ENCODE assay signal across 8 cellular contexts in the genomic region with DNA sequence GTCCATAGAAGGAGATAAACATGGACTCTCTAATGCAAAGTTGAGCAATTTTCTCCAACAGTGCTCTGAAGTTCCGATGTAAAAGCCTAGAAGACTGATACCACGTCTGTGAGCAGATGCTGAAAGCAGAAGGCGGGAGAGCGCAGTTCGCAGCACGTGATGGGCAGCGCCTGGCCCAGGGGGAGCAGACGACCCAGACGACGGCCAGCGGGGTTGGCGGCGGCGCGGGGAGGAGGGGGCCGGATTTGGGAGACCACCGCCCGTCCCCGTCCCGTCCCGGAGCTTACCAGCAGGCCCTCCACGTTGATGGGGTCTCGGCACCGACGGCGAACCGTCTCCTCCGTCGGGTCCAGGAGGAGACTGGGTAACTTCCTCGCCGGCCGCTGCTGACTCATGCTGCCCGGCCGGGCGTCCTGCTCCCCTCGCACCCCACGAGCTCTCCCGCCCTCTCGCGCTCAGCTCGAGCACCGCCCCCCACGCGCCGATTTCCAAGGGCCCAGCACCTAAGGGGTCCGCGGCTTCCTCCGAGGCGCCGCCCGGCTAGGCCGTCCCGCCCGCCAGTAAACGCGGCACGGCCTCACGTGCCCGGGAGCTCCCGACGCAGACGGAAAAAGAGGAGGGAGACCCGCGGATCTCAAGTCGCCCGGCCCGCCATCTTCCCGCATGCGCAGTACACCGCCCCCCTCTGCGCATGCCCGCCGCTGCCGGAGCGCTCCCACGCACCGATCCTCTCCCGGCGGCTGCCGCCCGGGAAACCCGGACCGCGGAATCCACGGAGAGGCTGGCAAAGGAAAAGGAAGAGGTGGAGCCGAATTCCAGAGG. TPM values are rescaled to one million over a fixed set of nuclear protein-coding genes. Genes with fewer than 3 reads are reported as not detected.
A peak's percentile ranks its signal among the peaks of the same experiment; 100 is the strongest.
DNase-seq lines count a peak whose midpoint lies in the region; ATAC-seq and TF ChIP-seq lines count a peak whose summit lies in the region.

A gene with protein sequence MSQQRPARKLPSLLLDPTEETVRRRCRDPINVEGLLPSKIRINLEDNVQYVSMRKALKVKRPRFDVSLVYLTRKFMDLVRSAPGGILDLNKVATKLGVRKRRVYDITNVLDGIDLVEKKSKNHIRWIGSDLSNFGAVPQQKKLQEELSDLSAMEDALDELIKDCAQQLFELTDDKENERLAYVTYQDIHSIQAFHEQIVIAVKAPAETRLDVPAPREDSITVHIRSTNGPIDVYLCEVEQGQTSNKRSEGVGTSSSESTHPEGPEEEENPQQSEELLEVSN (minus strand): TSS at position 677 of the 822 bp plus-strand sequence. CDS start 282 bp downstream, at position 395.

- DNase-seq in GM10266 (ENCODE audit: extremely low spot score) = peak; percentile 86
- peak; percentile 50 for DNase-seq in NCI-H1436 treated with DMSO at 0.1 percent for 48 hours (lab: John Stamatoyannopoulos, UW)
- DNase-seq in T follicular helper cell (ENCODE audit: low read depth) = peak; percentile 78
- DNase-seq in activated naive CD8-positive, alpha-beta T cell treated with anti-CD3 and anti-CD28 coated beads, Interleukin-2, amount 50 U/mL, for 24 hours = peak; percentile 91
- peak; percentile 94 for DNase-seq in Right ventricle myocardium inferior (ENCODE audit: missing footprints)
- peak; percentile 91 to 96 for DNase-seq in tibial artery

- H3K27ac ChIP-seq in parathyroid adenoma (peak within 1 kb of the TSS; percentile 52), tibial artery (peak within 1 kb of the TSS; percentile 80 to 90)

- no peak within 1 kb of the TSS for H3K9ac ChIP-seq in parathyroid adenoma

- H3K4me1 ChIP-seq in parathyroid adenoma (peaks cover under 1% of the 10 kb centered on the region), tibial artery (peaks cover 0 to 45% (median 23%) of the 10 kb centered on the region in 4 donors)

- no peaks in the 10 kb centered on the region for H3K36me3 ChIP-seq in parathyroid adenoma (ENCODE audit: control insufficient read depth, insufficient read depth, low read length)
- peaks cover 0 to 6% (median 0%) of the 10 kb centered on the region in 3 donors for H3K36me3 ChIP-seq in tibial artery

- no peaks in the 10 kb centered on the region for H3K9me3 ChIP-seq in parathyroid adenoma (ENCODE audit: control insufficient read depth, low read length)
- no peaks in the 10 kb centered on the region for H3K9me3 ChIP-seq in tibial artery

- peaks cover 27% of the 10 kb centered on the region for H3K79me2 ChIP-seq in parathyroid adenoma

- H3K4me3 Mint-ChIP-seq in activated naive CD8-positive, alpha-beta T cell treated with anti-CD3 and anti-CD28 coated beads, Interleukin-2, amount 50 U/mL, for 24 hours = peak within 1 kb of the TSS; percentile 89

- peak within 1 kb of the TSS; percentile 97 for H3K27ac Mint-ChIP-seq in activated naive CD8-positive, alpha-beta T cell treated with anti-CD3 and anti-CD28 coated beads, Interleukin-2, amount 50 U/mL, for 24 hours

- H3K4me2 ChIP-seq in parathyroid adenoma (ENCODE audit: low read length) = peak within 1 kb of the TSS; percentile 81

- peak within 1 kb of the TSS; percentile 75 for H2AFZ ChIP-seq in parathyroid adenoma

- H3K4me3 ChIP-seq in parathyroid adenoma (ENCODE audit: low read depth, low read length) = peak within 1 kb of the TSS; percentile 67
- H3K4me3 ChIP-seq in tibial artery = peak within 1 kb of the TSS; percentile 73 to 88

- TF ChIP-seq CTCF in GM10266 (IDR thresholded peaks at IDR 0.05; ENCODE audit: control insufficient read depth, insufficient read depth, low read depth, missing control alignments) = no peak
- no peak for TF ChIP-seq CTCF in parathyroid adenoma (IDR thresholded peaks at IDR 0.05)
- peak in 1 of 2 experiments; percentile 19 for TF ChIP-seq CTCF in tibial artery (IDR thresholded peaks at IDR 0.05)

- peaks cover 50% of the 10 kb centered on the region for H3K4me1 Mint-ChIP-seq in activated naive CD8-positive, alpha-beta T cell treated with anti-CD3 and anti-CD28 coated beads, Interleukin-2, amount 50 U/mL, for 24 hours

- H3K27me3 ChIP-seq in parathyroid adenoma (ENCODE audit: control insufficient read depth, insufficient read depth, low read length) (no peaks in the 10 kb centered on the region), tibial artery (no peaks in the 10 kb centered on the region)

- peaks cover 2% of the 10 kb centered on the region for H3K27me3 Mint-ChIP-seq in activated naive CD8-positive, alpha-beta T cell treated with anti-CD3 and anti-CD28 coated beads, Interleukin-2, amount 50 U/mL, for 24 hours

- ATAC-seq in HG02759 (IDR thresholded peaks at IDR 0.05; ENCODE audit: unreplicated experiment) (peak; percentile 76), Right ventricle myocardium inferior (peak; percentile 96)
- ATAC-seq in activated naive CD8-positive, alpha-beta T cell treated with anti-CD3 and anti-CD28 coated beads, Interleukin-2, amount 50 U/mL, for 24 hours = peak; percentile 57

- peaks cover 23% of the 10 kb centered on the region for H3K36me3 Mint-ChIP-seq in activated naive CD8-positive, alpha-beta T cell treated with anti-CD3 and anti-CD28 coated beads, Interleukin-2, amount 50 U/mL, for 24 hours (ENCODE audit: low read depth)

- H3K9me3 Mint-ChIP-seq in activated naive CD8-positive, alpha-beta T cell treated with anti-CD3 and anti-CD28 coated beads, Interleukin-2, amount 50 U/mL, for 24 hours = no peaks in the 10 kb centered on the region

- intact Hi-C loops in Right ventricle myocardium inferior (cut with DNase I) = no loop called here
- intact Hi-C loops in tibial artery (cut with DNase I; ENCODE audit: low total_unique reads) = loop anchor here (10.0 kb wide), 1 partner anchor 279 kb away; a partner anchor contains a TSS

RNA-seq across cellular contexts. Expression of the gene that starts here (rescaled TPM):
- 12.5 TPM for total RNA-seq in Right ventricle myocardium inferior

Comparison
In these comparisons a context has a peak if more than half of its experiments do, and no peak if none do; other contexts are left out.
1. Peak in every context shown above with its lines: DNase-seq, ATAC-seq, H3K4me3 ChIP-seq and H3K27ac ChIP-seq.